14 cellular contexts compared by ENCODE assay signal in genomic region chr18:2997429-2997828, GRCh38. TPM values are rescaled to one million over a fixed set of nuclear protein-coding genes. Genes with fewer than 3 reads are reported as not detected.
DNase-seq lines count a peak whose midpoint lies in the region; ATAC-seq, FAIRE-seq and TF ChIP-seq lines count a peak whose summit lies in the region.
"Had no signal": no experiment of that assay in that cellular context is flagged by ENCODE, and none has a peak within 500 bp of the region (broad histone marks: within the 10 kb centered on the region; RNA-seq: fewer than 3 reads in every experiment).

No MANE protein-coding gene starts in this region.

- no peak overlapping the region for H3K9ac ChIP-seq in K562 (ENCODE audit: insufficient read depth in 1 of 2, low read depth in 2 of 2, low read length in 2 of 2)

- no peaks in the 10 kb centered on the region for H3K9me1 ChIP-seq in K562 (ENCODE audit: control insufficient read depth, insufficient read depth, low read length)

- no peak for ATAC-seq in Right ventricle myocardium inferior
- no peak for ATAC-seq in K562
- peak in 1 of 2 donors; percentile 49 for ATAC-seq in natural killer cell treated with Interleukin-12 subunit alpha and Interleukin-12 subunit beta and Interleukin-15 and Interleukin-18, amount 100 ng/mL, for 72 hours
- no peak for ATAC-seq in aorta (ENCODE audit: low FRiP score)

- no peak overlapping the region for H3K4me2 ChIP-seq in K562 (ENCODE audit: insufficient read depth, low read length)

- peaks cover 7% of the 10 kb centered on the region for H3K36me3 Mint-ChIP-seq in natural killer cell treated with Interleukin-12 subunit alpha and Interleukin-12 subunit beta and Interleukin-15 and Interleukin-18, amount 100 ng/mL, for 72 hours

- peaks cover 50 to 52% of the 10 kb centered on the region in 2 donors for H3K4me1 Mint-ChIP-seq in natural killer cell treated with Interleukin-12 subunit alpha and Interleukin-12 subunit beta and Interleukin-15 and Interleukin-18, amount 100 ng/mL, for 72 hours (ENCODE audit: low read depth in 2 of 2)

- H2AFZ ChIP-seq in K562 (ENCODE audit: low read depth, low read length) = no peak overlapping the region

- H3K4me3 ChIP-seq in left ventricle myocardium inferior (no peak overlapping the region), K562 (no peak overlapping the region), aorta (ENCODE audit: low read length in 2 of 2) (no peak overlapping the region)
- H3K4me3 ChIP-seq: adrenal gland, HAP-1 had no signal

- peak overlapping the region; percentile 40 for H3K4me3 Mint-ChIP-seq in natural killer cell treated with Interleukin-12 subunit alpha and Interleukin-12 subunit beta and Interleukin-15 and Interleukin-18, amount 100 ng/mL, for 72 hours
- H3K4me3 Mint-ChIP-seq: B cell had no signal

- no peaks in the 10 kb centered on the region for H3K9me3 Mint-ChIP-seq in natural killer cell treated with Interleukin-12 subunit alpha and Interleukin-12 subunit beta and Interleukin-15 and Interleukin-18, amount 100 ng/mL, for 72 hours

- peak overlapping the region; percentile 58 to 84 for H3K27ac Mint-ChIP-seq in natural killer cell treated with Interleukin-12 subunit alpha and Interleukin-12 subunit beta and Interleukin-15 and Interleukin-18, amount 100 ng/mL, for 72 hours

- H3K36me3 ChIP-seq in left ventricle myocardium inferior (no peaks in the 10 kb centered on the region), K562 (ENCODE audit: control insufficient read depth, insufficient read depth, low read length) (peaks cover 26% of the 10 kb centered on the region), aorta (ENCODE audit: control insufficient read depth in 1 of 2, insufficient read depth in 2 of 2, low read length in 1 of 2) (no peaks in the 10 kb centered on the region)
- H3K36me3 ChIP-seq: adrenal gland, HAP-1, WERI-Rb-1 had no signal

- no TSS peak for BruUV-seq in K562 (replicated peaks; lab: Mats Ljungman, UMichigan)

- H3K27me3 ChIP-seq in left ventricle myocardium inferior (ENCODE audit: low read depth) (no peaks in the 10 kb centered on the region), K562 (ENCODE audit: control insufficient read depth in 2 of 2, insufficient read depth in 2 of 2, low read length in 2 of 2) (no peaks in the 10 kb centered on the region), aorta (ENCODE audit: control insufficient read depth in 1 of 2, insufficient read depth in 2 of 2, low read length in 1 of 2) (no peaks in the 10 kb centered on the region)
- H3K27me3 ChIP-seq: adrenal gland had no signal

- no peaks in the 10 kb centered on the region for H4K20me1 ChIP-seq in K562 (replicated peaks; ENCODE audit: control insufficient read depth, insufficient read depth, low read length)

- H3K79me2 ChIP-seq in K562 (ENCODE audit: control insufficient read depth, insufficient read depth, low read length) = peaks cover 86% of the 10 kb centered on the region

- no peaks in the 10 kb centered on the region for H3K27me3 Mint-ChIP-seq in natural killer cell treated with Interleukin-12 subunit alpha and Interleukin-12 subunit beta and Interleukin-15 and Interleukin-18, amount 100 ng/mL, for 72 hours
- H3K27me3 Mint-ChIP-seq: B cell had no signal

- TF ChIP-seq POLR2A in K562 (conservative IDR thresholded peaks at IDR 0.05) = no peak

- H3K9me3 ChIP-seq in left ventricle myocardium inferior (replicated peaks) (peaks cover 3% of the 10 kb centered on the region), K562 (replicated peaks; ENCODE audit: control insufficient read depth, insufficient read depth, low read depth, low read length) (no peaks in the 10 kb centered on the region), aorta (ENCODE audit: control insufficient read depth, low read length) (no peaks in the 10 kb centered on the region)
- H3K9me3 ChIP-seq: adrenal gland, HAP-1 had no signal

- H3K4me1 ChIP-seq in left ventricle myocardium inferior (peaks cover 40% of the 10 kb centered on the region), K562 (replicated peaks in 1 of 2; ENCODE audit: control insufficient read depth in 2 of 2, insufficient read depth in 2 of 2, low read length in 2 of 2) (peaks cover 14 to 40% of the 10 kb centered on the region in 2 experiments), aorta (ENCODE audit: control insufficient read depth in 1 of 2, insufficient read depth in 2 of 2, low read length in 2 of 2) (peaks cover 4 to 5% of the 10 kb centered on the region in 2 donors)

- H3K27ac ChIP-seq in left ventricle myocardium inferior (replicated peaks) (peak overlapping the region; percentile 78), K562 (ENCODE audit: extremely low read depth, low read depth, low read length) (peak overlapping the region; percentile 37; the same call in 2 of the 3 replicates), aorta (ENCODE audit: low read depth in 1 of 2, low read length in 2 of 2) (peak overlapping the region; percentile 55 to 85)
- H3K27ac ChIP-seq: WERI-Rb-1 had no signal

- POLR2A ChIA-PET in K562 (lab: Yijun Ruan, JAX) = interaction anchor here (0.7 to 1.8 kb wide), 6 partner anchors 9 to 249 kb away, joined by 3 to 8 read pairs (median 4); partner anchors contain the start of gene LPIN2

- CTCF ChIA-PET in K562 (lab: Yijun Ruan, JAX; ENCODE audit: low intra/inter-chr PET ratio) = no interaction called here

- FAIRE-seq in K562 (lab: Jason Lieb, UNC) = no peak

- TF ChIP-seq RAD21 in K562 (CRISPR knock-in tag; conservative IDR thresholded peaks at IDR 0.05 in 1 of 2, IDR thresholded peaks at IDR 0.05 in 1 of 2) = no peak

- TF ChIP-seq CTCF in left ventricle myocardium inferior (IDR thresholded peaks at IDR 0.05; ENCODE audit: borderline replicate concordance) = no peak
- TF ChIP-seq CTCF in K562 (IDR thresholded peaks at IDR 0.05 in 2 of 3, conservative IDR thresholded peaks at IDR 0.05 in 1 of 3; ENCODE audit: insufficient read depth in 2 of 3, low read depth in 1 of 3, low read length in 3 of 3) = no peak

- in situ Hi-C loops in K562 (cut with MboI) = no loop called here

- TF ChIP-seq EP300 in K562 (IDR thresholded peaks at IDR 0.05; ENCODE audit: low read length) = no peak

- no peak for DNase-seq in left ventricle myocardium inferior
- no peak for DNase-seq in Right ventricle myocardium inferior (ENCODE audit: missing footprints)
- DNase-seq in K562 (ENCODE audit: extremely low read depth in 1 of 4, low spot score in 3 of 4) = no peak
- no peak for DNase-seq in natural killer cell treated with Interleukin-12 subunit alpha and Interleukin-12 subunit beta and Interleukin-15 and Interleukin-18, amount 100 ng/mL, for 72 hours (ENCODE audit: low spot score)
- no peak for DNase-seq in aorta
- no peak for DNase-seq in ecto neural progenitor cell (ENCODE audit: low spot score)
- DNase-seq in HuH-7.5 (ENCODE audit: low spot score) = no peak
- no peak for DNase-seq in NCI-H2196 treated with DMSO at 0.1 percent for 48 hours (lab: John Stamatoyannopoulos, UW; ENCODE audit: unreplicated experiment)
- DNase-seq: adrenal gland; KG1; stimulated activated CD4-positive, alpha-beta T cell treated with anti-CD3 and anti-CD28 coated beads, Interleukin-12 subunit alpha, Interleukin-12 subunit beta, amount 100 ng/mL, for 4 hours; WERI-Rb-1 had no signal

- intact Hi-C loops in left ventricle myocardium inferior (cut with micrococcal nuclease) (no loop called here), Right ventricle myocardium inferior (cut with DNase I) (no loop called here), K562 (cut with micrococcal nuclease) (no loop called here), aorta (cut with DNase I) (no loop called here)

TF ChIP-seq in K562, 482 proteins besides CTCF, POLR2A, EP300 and RAD21:
- TF ChIP-seq IRF2 (CRISPR knock-in tag; IDR thresholded peaks at IDR 0.05) (no peak), GATA2 (CRISPR knock-in tag; IDR thresholded peaks at IDR 0.05) (no peak), SIN3A (IDR thresholded peaks at IDR 0.05; ENCODE audit: borderline replicate concordance in 2 of 2, control insufficient read depth in 1 of 2, low read depth in 2 of 2, low read length in 2 of 2) (no peak), ETV5 (CRISPR knock-in tag; IDR thresholded peaks at IDR 0.05; ENCODE audit: low read depth) (no peak), SMAD3 (CRISPR knock-in tag; conservative IDR thresholded peaks at IDR 0.05) (no peak), ESRRB (CRISPR knock-in tag; IDR thresholded peaks at IDR 0.05; ENCODE audit: borderline replicate concordance) (no peak), TCF7L2 (IDR thresholded peaks at IDR 0.05; ENCODE audit: low read depth, low read length) (no peak), U2AF1 (optimal IDR thresholded peaks at IDR 0.05; ENCODE audit: low read depth, low read length) (no peak), RBM39 (optimal IDR thresholded peaks at IDR 0.05; ENCODE audit: low read depth, low read length) (no peak), KLF1 (tag; IDR thresholded peaks at IDR 0.05) (no peak), RNF2 (IDR thresholded peaks at IDR 0.05) (no peak), ZNF140 (CRISPR knock-in tag; IDR thresholded peaks at IDR 0.05) (no peak), ZC3H11A (IDR thresholded peaks at IDR 0.05; ENCODE audit: low read depth, low read length) (no peak)
TF ChIP-seq in K562: peak in this region for 0.

RNA-seq across cellular contexts. Expression of gene LPIN2, which starts 15.5 kb away (rescaled TPM):
- 8.2 TPM for total RNA-seq in left ventricle myocardium inferior
- total RNA-seq in Right ventricle myocardium inferior = 9.9 TPM
- total RNA-seq in K562 (2011; cell fraction: chromatin; rRNA removed; ENCODE audit: low replicate concordance) = 45.6 and 69.6 TPM in 2 replicates
- total RNA-seq in K562 (2011; cell fraction: nucleolus; rRNA removed) = 29.0 and 29.5 TPM in 2 replicates
- total RNA-seq in K562 (2011; cell fraction: nucleoplasm; rRNA removed) = 35.7 and 37.3 TPM in 2 replicates
- total RNA-seq in K562 (2014; rRNA removed) = 21.0 and 23.3 TPM in 2 replicates
- 20.6 and 23.5 TPM in 2 replicates for total RNA-seq in K562 (2014; rRNA removed; fragmentation: Illumina TruSeq; extraction: Trizol)
- total RNA-seq in K562 (2015; rRNA removed; fragmentation: Illumina TruSeq; extraction: Trizol) = 24.3 and 25.3 TPM in 2 replicates
- total RNA-seq in K562 (2021) = 26.1 and 31.7 TPM in 2 replicates
- polyA plus RNA-seq in K562 (2011; rRNA removed) = 33.2 and 34.8 TPM in 2 replicates
- 17.2 and 25.7 TPM in 2 replicates for polyA plus RNA-seq in K562 (2011; cell fraction: cytosol; rRNA removed)
- polyA plus RNA-seq in K562 (2011; cell fraction: nucleus; rRNA removed) = 37.4 and 44.9 TPM in 2 replicates
- 18.3 and 28.4 TPM in 2 replicates for polyA plus RNA-seq in K562 (2012)
- 24.2 and 30.3 TPM in 2 replicates for polyA plus RNA-seq in K562 (2014; fragmentation: Illumina TruSeq; extraction: Trizol)
- 1 to 10 TPM; 5.2 to 7.6 TPM for polyA plus RNA-seq in K562 (2014; fragmentation: Nextera tagmentation; extraction: Ambion mirVana)
- polyA plus RNA-seq in K562 (2014; rRNA removed) = 23.0 and 24.6 TPM in 2 replicates
- polyA minus RNA-seq in K562 (2011; rRNA and poly(A)+ RNA removed) = 41.5 and 47.0 TPM in 2 replicates
- 22.2 and 22.3 TPM in 2 replicates for polyA minus RNA-seq in K562 (2011; cell fraction: cytosol; rRNA and poly(A)+ RNA removed)
- 20.3 and 39.2 TPM in 2 replicates for polyA minus RNA-seq in K562 (2011; cell fraction: nucleus; rRNA and poly(A)+ RNA removed)
- 10 to 100 TPM; 57.8 to 80.3 TPM for total RNA-seq in natural killer cell treated with Interleukin-12 subunit alpha and Interleukin-12 subunit beta and Interleukin-15 and Interleukin-18, amount 100 ng/mL, for 72 hours
- total RNA-seq in aorta = 10 to 100 TPM; 34.8 to 42.4 TPM
- polyA plus RNA-seq in aorta = 10 to 100 TPM in 1 of 2 donors, 1 to 10 TPM in 1; 9.1 to 16.5 TPM
